ENCODE assay signal across 35 cellular contexts in the genomic region with DNA sequence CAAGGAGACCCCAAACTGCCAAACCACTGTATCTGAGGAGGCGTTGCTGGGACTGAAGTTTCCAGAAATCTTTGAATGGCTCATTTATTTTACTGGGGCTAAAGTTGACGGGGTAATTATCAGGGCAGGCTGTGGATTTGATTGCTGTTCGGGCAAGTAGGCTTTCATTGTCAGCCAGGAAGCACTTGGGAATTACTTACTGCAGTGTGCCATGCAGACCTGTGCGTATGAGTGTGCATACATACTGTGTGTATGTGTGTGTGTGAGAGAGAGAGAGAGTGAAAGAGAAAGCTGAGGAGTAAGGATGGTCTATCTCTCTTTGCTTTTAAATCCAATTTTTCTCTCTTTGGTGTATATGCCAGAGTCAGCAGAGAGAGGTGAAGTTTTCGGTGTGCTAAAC.
"Had no signal": no experiment of that assay in that cellular context is flagged by ENCODE, and none has a peak within 500 bp of the region (broad histone marks: within the 10 kb centered on the region; RNA-seq: fewer than 3 reads in every experiment).

No MANE protein-coding gene starts in this region.

- H3K27ac Mint-ChIP-seq: activated CD4-positive, alpha-beta T cell treated with anti-CD3 and anti-CD28 coated beads, Interleukin-2, amount 10 ng/mL, durations not matched to agents 24 days and 14 days; activated CD8-positive, alpha-beta T cell treated with anti-CD3 and anti-CD28 coated beads for 36 hours; activated naive CD8-positive, alpha-beta T cell treated with anti-CD3 and anti-CD28 coated beads for 36 hours; activated T-cell treated with anti-CD3 and anti-CD28 coated beads, Interleukin-2, amount 50 U/mL, for 72 hours; activated T-helper 17 cell treated with anti-CD3 and anti-CD28 coated beads, Interleukin-2, amount 50 U/mL, for 72 hours; T-helper 1 cell treated with Interleukin-12 subunit alpha and Interleukin-12 subunit beta and Interleukin-4 antibody, amounts not matched to agents 30 μg/mL and 1 μg/mL, for 36 hours; T-helper 2 cell treated with Interferon-gamma antibody and Interleukin-4, amounts not matched to agents 5 μg/mL and 100 μg/mL, for 36 hours had no signal

- H3K27me3 ChIP-seq: body of pancreas, MG63, Peyer's patch, SJSA1 had no signal

- H3K4me3 Mint-ChIP-seq: activated CD4-positive, alpha-beta T cell treated with anti-CD3 and anti-CD28 coated beads, Interleukin-2, amount 10 ng/mL, durations not matched to agents 24 days and 14 days; activated CD8-positive, alpha-beta T cell treated with anti-CD3 and anti-CD28 coated beads for 36 hours; activated naive CD8-positive, alpha-beta T cell treated with anti-CD3 and anti-CD28 coated beads for 36 hours; activated T-cell treated with anti-CD3 and anti-CD28 coated beads, Interleukin-2, amount 50 U/mL, for 72 hours; activated T-helper 17 cell treated with anti-CD3 and anti-CD28 coated beads, Interleukin-2, amount 50 U/mL, for 72 hours; T-helper 1 cell treated with Interleukin-12 subunit alpha and Interleukin-12 subunit beta and Interleukin-4 antibody, amounts not matched to agents 30 μg/mL and 1 μg/mL, for 36 hours; T-helper 2 cell treated with Interferon-gamma antibody and Interleukin-4, amounts not matched to agents 5 μg/mL and 100 μg/mL, for 36 hours had no signal

- H3K27me3 Mint-ChIP-seq: activated CD4-positive, alpha-beta T cell treated with anti-CD3 and anti-CD28 coated beads, Interleukin-2, amount 10 ng/mL, durations not matched to agents 24 days and 14 days; activated CD8-positive, alpha-beta T cell treated with anti-CD3 and anti-CD28 coated beads for 36 hours; activated naive CD8-positive, alpha-beta T cell treated with anti-CD3 and anti-CD28 coated beads for 36 hours; activated T-helper 17 cell treated with anti-CD3 and anti-CD28 coated beads, Interleukin-2, amount 50 U/mL, for 72 hours had no signal

- ATAC-seq: activated CD8-positive, alpha-beta T cell treated with anti-CD3 and anti-CD28 coated beads for 36 hours; activated T-cell treated with anti-CD3 and anti-CD28 coated beads, Interleukin-2, amount 50 U/mL, for 72 hours; activated T-helper 17 cell treated with anti-CD3 and anti-CD28 coated beads, Interleukin-2, amount 50 U/mL, for 72 hours; body of pancreas; K562; PC-3 had no signal

- H3K27ac ChIP-seq: body of pancreas, Peyer's patch, SJSA1 had no signal

- H3K4me1 ChIP-seq: body of pancreas, Peyer's patch, SJSA1 had no signal

- H3K36me3 ChIP-seq: MG63, Peyer's patch, SJSA1 had no signal

- H3K4me2 ChIP-seq: SK-N-SH had no signal

- H3K9me3 ChIP-seq: body of pancreas, MG63, Peyer's patch, SJSA1, SK-N-SH had no signal

- H3K9ac ChIP-seq: SK-N-SH had no signal

- H3K4me3 ChIP-seq: body of pancreas, K562, MG63, Peyer's patch, SJSA1 had no signal

- H3K4me1 Mint-ChIP-seq: activated CD4-positive, alpha-beta T cell treated with anti-CD3 and anti-CD28 coated beads, Interleukin-2, amount 10 ng/mL, durations not matched to agents 24 days and 14 days; activated naive CD8-positive, alpha-beta T cell treated with anti-CD3 and anti-CD28 coated beads for 36 hours; activated T-helper 17 cell treated with anti-CD3 and anti-CD28 coated beads, Interleukin-2, amount 50 U/mL, for 72 hours had no signal

- DNase-seq: activated CD4-positive, alpha-beta T cell treated with anti-CD3 and anti-CD28 coated beads, Interleukin-2, amount 10 ng/mL, durations not matched to agents 24 days and 14 days; activated CD4-positive, alpha-beta T cell treated with anti-CD3 and anti-CD28 coated beads, Interleukin-2, amount 50 U/mL, for 4 hours; activated CD8-positive, alpha-beta T cell treated with anti-CD3 and anti-CD28 coated beads for 36 hours; activated effector memory CD4-positive, alpha-beta T cell treated with anti-CD3 and anti-CD28 coated beads, Interleukin-2, amount 50 U/mL, for 16 hours; activated naive CD4-positive, alpha-beta T cell; activated naive CD4-positive, alpha-beta T cell treated with anti-CD3 and anti-CD28 coated beads, Interleukin-2, amount 50 U/mL, for 16 hours; activated naive CD8-positive, alpha-beta T cell treated with anti-CD3 and anti-CD28 coated beads for 36 hours; activated T-cell treated with anti-CD3 and anti-CD28 coated beads, Interleukin-2, amount 50 U/mL, for 1 hour; activated T-cell treated with anti-CD3 and anti-CD28 coated beads, Interleukin-2, amount 50 U/mL, for 72 hours; amniotic stem cell; aorta; body of pancreas; caudate nucleus; Karpas-422; MG63; NCI-H1048; NCI-H1105 treated with DMSO at 0.1 percent for 48 hours; NCI-H1436; NCI-H1694; NCI-H1930; NCI-H2081 treated with DMSO at 0.1 percent for 48 hours; NCI-H226; NCI-H446 treated with DMSO at 0.1 percent for 48 hours; NCI-H524; NK-92 treated with Interleukin-12 subunit alpha and Interleukin-12 subunit beta, amount 100 ng/mL, for 24 hours; PC-3; Peyer's patch; RPMI8226; SHP77 treated with DMSO at 0.1 percent for 48 hours; SK-N-SH had no signal

- H3K36me3 Mint-ChIP-seq: activated naive CD8-positive, alpha-beta T cell treated with anti-CD3 and anti-CD28 coated beads for 36 hours had no signal
